Comparison of ENCODE assay signal across 18 cellular contexts in the genomic region with DNA sequence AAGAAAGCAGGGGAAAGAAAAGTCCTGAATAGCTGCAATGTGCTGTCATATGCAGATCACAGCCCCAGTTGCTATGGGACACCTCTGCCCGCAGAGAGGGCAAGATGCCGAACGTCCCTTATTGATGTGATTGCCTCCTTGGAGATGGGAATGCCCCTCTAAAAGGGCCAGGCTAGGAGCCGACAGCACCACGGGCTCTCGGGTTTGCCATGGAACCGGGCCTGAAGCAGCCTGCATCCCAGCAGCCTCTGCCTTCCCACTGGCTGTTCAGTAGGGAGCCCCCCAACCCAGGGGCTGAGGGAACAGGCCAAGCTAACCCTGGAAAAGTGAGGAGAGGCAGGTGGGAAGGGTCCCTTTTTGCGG.
DNase-seq lines count a peak whose midpoint lies in the region; ATAC-seq, FAIRE-seq and TF ChIP-seq lines count a peak whose summit lies in the region.
"Had no signal": no experiment of that assay in that cellular context is flagged by ENCODE, and none has a peak within 500 bp of the region (broad histone marks: within the 10 kb centered on the region; RNA-seq: fewer than 3 reads in every experiment).

No MANE protein-coding gene starts in this region.

- no peaks in the 10 kb centered on the region for H3K9me2 ChIP-seq in Karpas-422 (replicated peaks; ENCODE audit: insufficient read depth, low read length)

- peaks cover 6% of the 10 kb centered on the region; the same call in 1 of the 2 replicates for H4K20me1 ChIP-seq in Karpas-422 (ENCODE audit: insufficient read depth, low read depth, low read length)

- WGBS in right cardiac atrium: 94% methylated on average over 8 of the region's 8 CpGs
- WGBS in upper lobe of left lung, 2 donors: 63 to 72% methylated on average over 5 to 8 of the region's 8 CpGs

- H3K4me3 ChIP-seq in breast epithelium (no peak overlapping the region), right cardiac atrium (ENCODE audit: low read length) (no peak overlapping the region), upper lobe of left lung (no peak overlapping the region), Karpas-422 (ENCODE audit: low read length) (no peak overlapping the region)

- H3K36me3 ChIP-seq in breast epithelium (no peaks in the 10 kb centered on the region), upper lobe of left lung (no peaks in the 10 kb centered on the region), Karpas-422 (ENCODE audit: insufficient read depth, low read length) (no peaks in the 10 kb centered on the region)

- no peak for TF ChIP-seq EP300 in upper lobe of left lung (IDR thresholded peaks at IDR 0.05)

- H3K27me3 Mint-ChIP-seq in MCF 10A (ENCODE audit: insufficient read depth, unreplicated experiment) (no peaks in the 10 kb centered on the region), osteocyte (ENCODE audit: unreplicated experiment) (no peaks in the 10 kb centered on the region)
- H3K27me3 Mint-ChIP-seq: activated CD4-positive, alpha-beta memory T cell treated with anti-CD3 and anti-CD28 coated beads for 36 hours; stimulated activated naive CD8-positive, alpha-beta T cell treated with anti-CD3 and anti-CD28 coated beads, Interleukin-15, Interleukin-2, amounts not matched to agents 100 ng/mL and 50 ng/mL, for 24 hours had no signal

- peaks cover 7% of the 10 kb centered on the region for H3K36me3 Mint-ChIP-seq in MCF 10A (ENCODE audit: insufficient read depth, unreplicated experiment)
- no peaks in the 10 kb centered on the region for H3K36me3 Mint-ChIP-seq in osteocyte (ENCODE audit: unreplicated experiment)
- H3K36me3 Mint-ChIP-seq: activated CD4-positive, alpha-beta memory T cell treated with anti-CD3 and anti-CD28 coated beads for 36 hours; CD8-positive, alpha-beta T cell had no signal

- H3K9ac ChIP-seq in Karpas-422 (ENCODE audit: low read length): no peak overlapping the region

- H3K9me3 ChIP-seq in breast epithelium (no peaks in the 10 kb centered on the region), right cardiac atrium (ENCODE audit: control insufficient read depth, low read length) (no peaks in the 10 kb centered on the region), upper lobe of left lung (no peaks in the 10 kb centered on the region), Karpas-422 (ENCODE audit: low read length) (no peaks in the 10 kb centered on the region)

- POLR2A ChIA-PET in MCF 10A (lab: Yijun Ruan, JAX): interaction anchor here (0.6 to 2.0 kb wide), 3 partner anchors 12 to 655 kb away, joined by 3 to 5 read pairs (median 4); no protein-coding TSS in a partner anchor

- BruUV-seq in MCF 10A (replicated peaks; lab: Mats Ljungman, UMichigan): no TSS peak

- TF ChIP-seq POLR2A in breast epithelium (IDR thresholded peaks at IDR 0.05) (no peak), upper lobe of left lung (IDR thresholded peaks at IDR 0.05) (no peak)

- no peak overlapping the region for H3K27ac Mint-ChIP-seq in MCF 10A (ENCODE audit: low read depth, unreplicated experiment)
- peak overlapping the region; percentile 11 for H3K27ac Mint-ChIP-seq in osteocyte (ENCODE audit: unreplicated experiment)
- H3K27ac Mint-ChIP-seq: activated CD4-positive, alpha-beta memory T cell treated with anti-CD3 and anti-CD28 coated beads for 36 hours; CD8-positive, alpha-beta T cell; stimulated activated naive CD8-positive, alpha-beta T cell treated with anti-CD3 and anti-CD28 coated beads, Interleukin-15, Interleukin-2, amounts not matched to agents 100 ng/mL and 50 ng/mL, for 24 hours had no signal

- no peak for TF ChIP-seq CTCF in breast epithelium (IDR thresholded peaks at IDR 0.05)
- no peak for TF ChIP-seq CTCF in MCF 10A (IDR thresholded peaks at IDR 0.05; ENCODE audit: unreplicated experiment)
- no peak for TF ChIP-seq CTCF in osteocyte (IDR thresholded peaks at IDR 0.05)
- no peak for TF ChIP-seq CTCF in upper lobe of left lung (IDR thresholded peaks at IDR 0.05)

- CTCF ChIA-PET in MCF 10A (lab: Yijun Ruan, JAX): interaction anchor here (0.6 kb wide), 1 partner anchor 18 kb away, joined by 3 read pairs; no protein-coding TSS in a partner anchor

- no peaks in the 10 kb centered on the region for H3K9me3 Mint-ChIP-seq in MCF 10A (ENCODE audit: unreplicated experiment)
- H3K9me3 Mint-ChIP-seq in osteocyte (ENCODE audit: unreplicated experiment): no peaks in the 10 kb centered on the region
- H3K9me3 Mint-ChIP-seq: activated CD4-positive, alpha-beta memory T cell treated with anti-CD3 and anti-CD28 coated beads for 36 hours; CD8-positive, alpha-beta T cell; stimulated activated naive CD8-positive, alpha-beta T cell treated with anti-CD3 and anti-CD28 coated beads, Interleukin-15, Interleukin-2, amounts not matched to agents 100 ng/mL and 50 ng/mL, for 24 hours had no signal

- H3K79me2 ChIP-seq in Karpas-422 (ENCODE audit: low read length): no peaks in the 10 kb centered on the region

- H3K4me1 Mint-ChIP-seq in MCF 10A (ENCODE audit: insufficient read depth, unreplicated experiment) (peaks cover 28% of the 10 kb centered on the region), osteocyte (ENCODE audit: unreplicated experiment) (peaks cover 27% of the 10 kb centered on the region)

- no peak overlapping the region for H3K4me2 ChIP-seq in Karpas-422 (ENCODE audit: low read depth, low read length, poor library complexity, severe bottlenecking)

- ATAC-seq in right cardiac atrium: peak in 1 of 2 donors; percentile 6
- no peak for ATAC-seq in upper lobe of left lung (ENCODE audit: low FRiP score in 2 of 2)
- ATAC-seq: CD8-positive, alpha-beta T cell had no signal

- H3K27me3 ChIP-seq in breast epithelium (no peaks in the 10 kb centered on the region), right cardiac atrium (ENCODE audit: control insufficient read depth, insufficient read depth) (no peaks in the 10 kb centered on the region), upper lobe of left lung (no peaks in the 10 kb centered on the region), Karpas-422 (ENCODE audit: low read length) (no peaks in the 10 kb centered on the region)

- no peak for FAIRE-seq in urothelium cell line (lab: Jason Lieb, UNC)
- FAIRE-seq: GM19239, TTC549 had no signal

- H3K27ac ChIP-seq in breast epithelium (peak overlapping the region; percentile 88 to 90), right cardiac atrium (ENCODE audit: low read length) (peak overlapping the region; percentile 9), upper lobe of left lung (peak overlapping the region; percentile 80 to 93 (median 83)), Karpas-422 (ENCODE audit: low read length) (no peak overlapping the region)
- H3K27ac ChIP-seq: 22Rv1, epithelial cell of prostate had no signal

- intact Hi-C loops in breast epithelium (cut with DNase I; ENCODE audit: low total_unique reads): loop anchor here (10.0 kb wide), 1 partner anchor 225 kb away; the partner anchor contains the start of gene ZFP36L1
- intact Hi-C loops in MCF 10A (cut with micrococcal nuclease): no loop called here
- intact Hi-C loops in right cardiac atrium (cut with DNase I): no loop called here

- H3K4me3 Mint-ChIP-seq in MCF 10A (ENCODE audit: unreplicated experiment) (no peak overlapping the region), osteocyte (ENCODE audit: unreplicated experiment) (no peak overlapping the region)
- H3K4me3 Mint-ChIP-seq: activated CD4-positive, alpha-beta memory T cell treated with anti-CD3 and anti-CD28 coated beads for 36 hours; CD8-positive, alpha-beta T cell; stimulated activated naive CD8-positive, alpha-beta T cell treated with anti-CD3 and anti-CD28 coated beads, Interleukin-15, Interleukin-2, amounts not matched to agents 100 ng/mL and 50 ng/mL, for 24 hours had no signal

- H3K4me1 ChIP-seq in breast epithelium (peaks cover 0 to 9% of the 10 kb centered on the region in 2 donors), right cardiac atrium (ENCODE audit: control insufficient read depth, insufficient read depth, low read length) (peaks cover 5% of the 10 kb centered on the region), upper lobe of left lung (peaks cover 42 to 58% (median 50%) of the 10 kb centered on the region in 4 donors), Karpas-422 (ENCODE audit: low read length) (no peaks in the 10 kb centered on the region)

- DNase-seq in breast epithelium (ENCODE audit: low spot score in 2 of 2): no peak
- no peak for DNase-seq in MCF 10A (ENCODE audit: unreplicated experiment)
- no peak for DNase-seq in right cardiac atrium
- DNase-seq in osteocyte (ENCODE audit: extremely low spot score, unreplicated experiment): no peak
- no peak for DNase-seq in upper lobe of left lung
- DNase-seq in urothelium cell line (ENCODE audit: low spot score): no peak
- no peak for DNase-seq in Karpas-422
- DNase-seq in occipital lobe (lab: John Stamatoyannopoulos, UW): no peak
- DNase-seq: activated CD4-positive, alpha-beta memory T cell treated with anti-CD3 and anti-CD28 coated beads for 36 hours; CD8-positive, alpha-beta T cell; KG1; mesendoderm; NCI-H1436 treated with DMSO at 0.1 percent for 48 hours had no signal

- H2AFZ ChIP-seq in Karpas-422 (ENCODE audit: low read length): no peak overlapping the region
